Comparison of ENCODE assay signal across 15 cellular contexts in genomic region chr7:129605038-129605437, GRCh38.
"Had no signal": no experiment of that assay in that cellular context is flagged by ENCODE, and none has a peak within 500 bp of the region (broad histone marks: within the 10 kb centered on the region; RNA-seq: fewer than 3 reads in every experiment).

No MANE protein-coding gene starts in this region.

- H3K9me3 ChIP-seq: left lung, mucosa of descending colon, right atrium auricular region, transverse colon had no signal

- DNase-seq: activated B cell treated with CpG ODN at 0.5 μM for 24 hours; activated CD4-positive, alpha-beta T cell treated with anti-CD3 and anti-CD28 coated beads, Interleukin-2, amount 10 ng/mL, durations not matched to agents 7 days and 5 days; activated CD8-positive, alpha-beta memory T cell treated with anti-CD3 and anti-CD28 coated beads, Interleukin-2, amount 50 U/mL, for 48 hours; activated naive CD4-positive, alpha-beta T cell treated with Interleukin-2 at 50 U/mL for 16 hours; left lung; mucosa of descending colon; naive thymus-derived CD8-positive, alpha-beta T cell; occipital lobe; stimulated activated CD4-positive, alpha-beta T cell treated with anti-CD3 and anti-CD28 coated beads, Interleukin-4, amount 100 ng/mL, for 24 hours; stimulated activated naive CD4-positive, alpha-beta T cell treated with Interleukin-2 at 50 U/mL for 16 hours; T-helper 2 cell; transverse colon had no signal

- H3K4me3 Mint-ChIP-seq: activated B cell treated with CpG ODN at 0.5 μM for 24 hours; activated CD4-positive, alpha-beta T cell treated with anti-CD3 and anti-CD28 coated beads, Interleukin-2, amount 10 ng/mL, durations not matched to agents 7 days and 5 days; activated T-helper 1 cell treated with anti-CD3 and anti-CD28 coated beads, Interleukin-12 subunit alpha, Interleukin-12 subunit beta, Interleukin-2, Interleukin-4 antibody, amounts not matched to agents 30 ng/mL and 10 ng/mL and 1 ng/mL, durations not matched to agents 14 hours and 24 hours and 36 hours; naive thymus-derived CD8-positive, alpha-beta T cell had no signal

- H3K36me3 ChIP-seq: right atrium auricular region, transverse colon had no signal

- H3K27me3 Mint-ChIP-seq: activated B cell treated with CpG ODN at 0.5 μM for 24 hours; naive thymus-derived CD8-positive, alpha-beta T cell had no signal

- H3K9me3 Mint-ChIP-seq: activated B cell treated with CpG ODN at 0.5 μM for 24 hours; activated CD4-positive, alpha-beta T cell treated with anti-CD3 and anti-CD28 coated beads, Interleukin-2, amount 10 ng/mL, durations not matched to agents 7 days and 5 days; activated T-helper 1 cell treated with anti-CD3 and anti-CD28 coated beads, Interleukin-12 subunit alpha, Interleukin-12 subunit beta, Interleukin-2, Interleukin-4 antibody, amounts not matched to agents 30 ng/mL and 10 ng/mL and 1 ng/mL, durations not matched to agents 14 hours and 24 hours and 36 hours; naive thymus-derived CD8-positive, alpha-beta T cell had no signal

- ATAC-seq: esophagus mucosa; left lung; mucosa of descending colon; naive thymus-derived CD8-positive, alpha-beta T cell had no signal

- H3K27me3 ChIP-seq: left lung, right atrium auricular region, transverse colon had no signal

- H3K27ac Mint-ChIP-seq: activated B cell treated with CpG ODN at 0.5 μM for 24 hours; activated CD4-positive, alpha-beta T cell treated with anti-CD3 and anti-CD28 coated beads, Interleukin-2, amount 10 ng/mL, durations not matched to agents 7 days and 5 days; activated T-helper 1 cell treated with anti-CD3 and anti-CD28 coated beads, Interleukin-12 subunit alpha, Interleukin-12 subunit beta, Interleukin-2, Interleukin-4 antibody, amounts not matched to agents 30 ng/mL and 10 ng/mL and 1 ng/mL, durations not matched to agents 14 hours and 24 hours and 36 hours had no signal

- H3K4me3 ChIP-seq: left lung, mucosa of descending colon, right atrium auricular region, transverse colon had no signal
